ENCODE assay signal across 8 cellular contexts in genomic region chr16:15642557-15643452, GRCh38. TPM values are rescaled to one million over a fixed set of nuclear protein-coding genes. Genes with fewer than 3 reads are reported as not detected.
A peak's percentile ranks its signal among the peaks of the same experiment; 100 is the strongest.
DNase-seq lines count a peak whose midpoint lies in the region; ATAC-seq and TF ChIP-seq lines count a peak whose summit lies in the region.

Gene MARF1 (minus strand): TSS chr16:15643154. CDS start chr16:15639233, 3,921 bp downstream.

- peak; percentile 98 for DNase-seq in NCI-H69 (lab: John Stamatoyannopoulos, UW)
- DNase-seq in activated CD4-positive, alpha-beta T cell treated with anti-CD3 and anti-CD28 coated beads, Interleukin-2, amount 10 ng/mL, durations not matched to agents 7 days and 5 days, result peak; percentile 99
- peak; percentile 97 for DNase-seq in coronary artery (ENCODE audit: low spot score)
- DNase-seq in left lobe of liver (ENCODE audit: low spot score), result peak; percentile 98
- peak; percentile 100 for DNase-seq in stimulated activated CD4-positive, alpha-beta T cell treated with anti-CD3 and anti-CD28 coated beads, Interleukin-2, amount 100 ng/mL, for 24 hours

- no peaks in the 10 kb centered on the region for H3K27me3 ChIP-seq in BLaER1 treated with 17β-estradiol and CSF1 and Interleukin-3, amounts not matched to agents 10 nM and 100 nM

- peak within 1 kb of the TSS; percentile 67 to 78 (median 72) for H3K4me3 ChIP-seq in BLaER1 treated with 17β-estradiol and CSF1 and Interleukin-3, amounts not matched to agents 10 nM and 100 nM
- H3K4me3 ChIP-seq in coronary artery, result peak within 1 kb of the TSS; percentile 95

- peaks cover 25% of the 10 kb centered on the region for H3K36me3 Mint-ChIP-seq in activated CD4-positive, alpha-beta T cell treated with anti-CD3 and anti-CD28 coated beads, Interleukin-2, amount 10 ng/mL, durations not matched to agents 7 days and 5 days (ENCODE audit: low read depth)

- peak within 1 kb of the TSS; percentile 98 for H3K27ac Mint-ChIP-seq in activated CD4-positive, alpha-beta T cell treated with anti-CD3 and anti-CD28 coated beads, Interleukin-2, amount 10 ng/mL, durations not matched to agents 7 days and 5 days

- CTCF ChIA-PET in activated CD4-positive, alpha-beta T cell treated with anti-CD3 and anti-CD28 coated beads, Interleukin-2, amount 10 ng/mL, durations not matched to agents 7 days and 5 days (lab: Charles Lee), result interaction anchor here (0.6 to 2.6 kb wide), 10 partner anchors 8 to 198 kb away, joined by 3 to 12 read pairs (median 4); no protein-coding TSS in a partner anchor

- POLR2A ChIA-PET in activated CD4-positive, alpha-beta T cell treated with anti-CD3 and anti-CD28 coated beads, Interleukin-2, amount 10 ng/mL, durations not matched to agents 7 days and 5 days (lab: Charles Lee), result interaction anchor here (0.6 kb wide), 2 partner anchors 17 to 69 kb away, joined by 3 to 4 read pairs; no protein-coding TSS in a partner anchor

- H3K9me3 ChIP-seq in BLaER1 treated with 17β-estradiol and CSF1 and Interleukin-3, amounts not matched to agents 10 nM and 100 nM (replicated peaks in 1 of 11), result peaks cover 0 to 12% (median 9%) of the 10 kb centered on the region in 11 experiments; a peak in 10 of 22 replicates

- ATAC-seq in GM19351 (IDR thresholded peaks at IDR 0.05; ENCODE audit: unreplicated experiment) (peak; percentile 64), HG03520 (IDR thresholded peaks at IDR 0.05; ENCODE audit: unreplicated experiment) (peak; percentile 45), left lobe of liver (peak; percentile 96)

- peaks cover 0 to 4% (median 0%) of the 10 kb centered on the region in 11 experiments; a peak in 1 of 22 replicates for H4K20me1 ChIP-seq in BLaER1 treated with 17β-estradiol and CSF1 and Interleukin-3, amounts not matched to agents 10 nM and 100 nM

- H3K4me1 Mint-ChIP-seq in activated CD4-positive, alpha-beta T cell treated with anti-CD3 and anti-CD28 coated beads, Interleukin-2, amount 10 ng/mL, durations not matched to agents 7 days and 5 days, result peaks cover 54% of the 10 kb centered on the region

- H3K27me3 Mint-ChIP-seq in activated CD4-positive, alpha-beta T cell treated with anti-CD3 and anti-CD28 coated beads, Interleukin-2, amount 10 ng/mL, durations not matched to agents 7 days and 5 days, result no peaks in the 10 kb centered on the region

- TF ChIP-seq CTCF in coronary artery (IDR thresholded peaks at IDR 0.05), result no peak

- H3K9ac ChIP-seq in BLaER1 treated with 17β-estradiol and CSF1 and Interleukin-3, amounts not matched to agents 10 nM and 100 nM, result peak within 1 kb of the TSS; percentile 89 to 99 (median 96)

- H3K4me1 ChIP-seq in BLaER1 treated with 17β-estradiol and CSF1 and Interleukin-3, amounts not matched to agents 10 nM and 100 nM, result peaks cover 54 to 70% (median 62%) of the 10 kb centered on the region in 10 experiments

- peak within 1 kb of the TSS; percentile 94 to 100 (median 98) for H3K27ac ChIP-seq in BLaER1 treated with 17β-estradiol and CSF1 and Interleukin-3, amounts not matched to agents 10 nM and 100 nM
- H3K27ac ChIP-seq in coronary artery, result peak within 1 kb of the TSS; percentile 94 to 99

- peak within 1 kb of the TSS; percentile 87 to 99 (median 95) for H3K4me2 ChIP-seq in BLaER1 treated with 17β-estradiol and CSF1 and Interleukin-3, amounts not matched to agents 10 nM and 100 nM

- H3K4me3 Mint-ChIP-seq in activated CD4-positive, alpha-beta T cell treated with anti-CD3 and anti-CD28 coated beads, Interleukin-2, amount 10 ng/mL, durations not matched to agents 7 days and 5 days, result peak within 1 kb of the TSS; percentile 93

- H3K9me3 Mint-ChIP-seq in activated CD4-positive, alpha-beta T cell treated with anti-CD3 and anti-CD28 coated beads, Interleukin-2, amount 10 ng/mL, durations not matched to agents 7 days and 5 days, result no peaks in the 10 kb centered on the region

- H3K36me3 ChIP-seq in BLaER1 treated with 17β-estradiol and CSF1 and Interleukin-3, amounts not matched to agents 10 nM and 100 nM, result peaks cover 12 to 21% (median 13%) of the 10 kb centered on the region in 11 experiments

RNA-seq across cellular contexts. Expression of gene MARF1, which starts in this region (rescaled TPM):
- total RNA-seq in activated CD4-positive, alpha-beta T cell treated with anti-CD3 and anti-CD28 coated beads, Interleukin-2, amount 10 ng/mL, durations not matched to agents 7 days and 5 days, result 100 to 1,000 TPM in 1 of 2 experiments, 10 to 100 TPM in 1; 79.9 to 101 TPM
- 31.8 TPM for total RNA-seq in left lobe of liver

Comparison
In these comparisons a context has a peak if more than half of its experiments do, and no peak if none do; other contexts are left out.
1. Peak in every context shown above with its lines: DNase-seq, ATAC-seq, H3K4me3 ChIP-seq and H3K27ac ChIP-seq.
2. ATAC-seq: peak in every context shown above with its lines; median percentile 96 in left lobe of liver; 64 in GM19351; 45 in HG03520.